Comparison of ENCODE assay signal across 12 cellular contexts in genomic region chr5:142059304-142059940, GRCh38. TPM values are rescaled to one million over a fixed set of nuclear protein-coding genes. Genes with fewer than 3 reads are reported as not detected.
DNase-seq lines count a peak whose midpoint lies in the region; ATAC-seq and TF ChIP-seq lines count a peak whose summit lies in the region.
"Had no signal": no experiment of that assay in that cellular context is flagged by ENCODE, and none has a peak within 500 bp of the region (broad histone marks: within the 10 kb centered on the region; RNA-seq: fewer than 3 reads in every experiment).

No MANE protein-coding gene starts in this region.

- H3K9me3 Mint-ChIP-seq in GM23338: no peaks in the 10 kb centered on the region; the same call in 2 of the 3 replicates

- ATAC-seq in GM23338 (peak; percentile 77), HG03520 (IDR thresholded peaks at IDR 0.05; ENCODE audit: unreplicated experiment) (no peak), GM21576 (IDR thresholded peaks at IDR 0.05; ENCODE audit: unreplicated experiment) (no peak)

- peaks cover 2% of the 10 kb centered on the region; the same call in 1 of the 2 replicates for H3F3A ChIP-seq in GM23338 (replicated peaks; ENCODE audit: low read depth)
- H3F3A ChIP-seq in PC-9 (ENCODE audit: insufficient read depth, low read depth): peaks cover 31% of the 10 kb centered on the region

- H3K36me3 Mint-ChIP-seq in GM23338 (ENCODE audit: low read depth): no peaks in the 10 kb centered on the region
- H3K36me3 Mint-ChIP-seq: activated naive CD8-positive, alpha-beta T cell had no signal

- H3K36me3 ChIP-seq in GM23338 (ENCODE audit: insufficient read depth) (no peaks in the 10 kb centered on the region), PC-9 (ENCODE audit: low read depth) (no peaks in the 10 kb centered on the region)

- H3K79me2 ChIP-seq in GM23338 (replicated peaks; ENCODE audit: insufficient read depth) (no peaks in the 10 kb centered on the region), PC-9 (ENCODE audit: low read depth) (no peaks in the 10 kb centered on the region)

- no peaks in the 10 kb centered on the region for H3K27me3 Mint-ChIP-seq in GM23338 (ENCODE audit: insufficient read depth, low read depth, poor library complexity)
- H3K27me3 Mint-ChIP-seq: activated naive CD8-positive, alpha-beta T cell had no signal

- H3K27ac Mint-ChIP-seq in GM23338: no peak overlapping the region
- H3K27ac Mint-ChIP-seq: activated naive CD8-positive, alpha-beta T cell had no signal

- peaks cover 24% of the 10 kb centered on the region for H3K4me1 ChIP-seq in GM23338 (ENCODE audit: insufficient read depth)
- peaks cover 34% of the 10 kb centered on the region for H3K4me1 ChIP-seq in PC-9 (replicated peaks; ENCODE audit: insufficient read depth)

- peak overlapping the region; percentile 86 for H2AFZ ChIP-seq in GM23338
- H2AFZ ChIP-seq in PC-9: no peak overlapping the region

- no peaks in the 10 kb centered on the region for H3K9me3 ChIP-seq in PC-9 (ENCODE audit: insufficient read depth, low read depth)

- H4K20me1 ChIP-seq in GM23338 (replicated peaks; ENCODE audit: insufficient read depth) (no peaks in the 10 kb centered on the region), PC-9 (ENCODE audit: insufficient read depth) (no peaks in the 10 kb centered on the region)

- DNase-seq in GM23338 (ENCODE audit: low spot score): peak; percentile 58
- DNase-seq in PC-9: no peak
- DNase-seq in fibroblast of peridontal ligament (ENCODE audit: extremely low read depth): peak; percentile 80
- peak; percentile 65 for DNase-seq in pons (ENCODE audit: low spot score)
- DNase-seq in NOMO-1 (lab: John Stamatoyannopoulos, UW; ENCODE audit: unreplicated experiment in 2 of 2): no peak
- DNase-seq: activated CD4-positive, alpha-beta T cell treated with anti-CD3 and anti-CD28 coated beads for 4 hours; DMS79 treated with DMSO at 0.1 percent for 48 hours; kidney glomerular epithelial cell had no signal

- TF ChIP-seq CTCF in GM23338 (conservative IDR thresholded peaks at IDR 0.05; ENCODE audit: low read depth in 2 of 2) (peak; percentile 50 to 67), PC-9 (conservative IDR thresholded peaks at IDR 0.05) (no peak)

- no TSS peak for BruUV-seq in PC-9 (replicated peaks; lab: Mats Ljungman, UMichigan)

- H3K27me3 ChIP-seq in GM23338 (ENCODE audit: insufficient read depth) (no peaks in the 10 kb centered on the region), PC-9 (ENCODE audit: insufficient read depth, low read depth) (no peaks in the 10 kb centered on the region)

- intact Hi-C loops in PC-9 (cut with micrococcal nuclease; ENCODE audit: unreplicated experiment): loop anchor here (2.0 kb wide), 1 partner anchor 45 kb away; no protein-coding TSS in a partner anchor

- H3K4me1 Mint-ChIP-seq in GM23338: peaks cover 28% of the 10 kb centered on the region

- H3K9me2 ChIP-seq in GM23338 (ENCODE audit: insufficient read depth): no peaks in the 10 kb centered on the region
- H3K9me2 ChIP-seq in PC-9 (ENCODE audit: insufficient read depth): no peaks in the 10 kb centered on the region

- H3K4me3 ChIP-seq in GM23338: no peak overlapping the region
- H3K4me3 ChIP-seq in PC-9: no peak overlapping the region

- H3K4me2 ChIP-seq in GM23338 (no peak overlapping the region), PC-9 (peak overlapping the region; percentile 29)

- H3K27ac ChIP-seq in GM23338 (ENCODE audit: low read depth) (no peak overlapping the region), PC-9 (peak overlapping the region; percentile 88)
- H3K27ac ChIP-seq: HL-60 had no signal

- POLR2A ChIA-PET in PC-9 (lab: Charles Lee; ENCODE audit: unreplicated experiment): no interaction called here

- H3K4me3 Mint-ChIP-seq in GM23338: no peak overlapping the region
- H3K4me3 Mint-ChIP-seq: activated naive CD8-positive, alpha-beta T cell had no signal

- CTCF ChIA-PET in PC-9 (lab: Charles Lee): no interaction called here

TF ChIP-seq in GM23338, 12 proteins besides CTCF, POLR2A, EP300 and RAD21:
- TF ChIP-seq POLR2AphosphoS5 (IDR thresholded peaks at IDR 0.05; ENCODE audit: low read depth) (no peak), REST (IDR thresholded peaks at IDR 0.05; ENCODE audit: unreplicated experiment) (no peak), ETS1 (IDR thresholded peaks at IDR 0.05) (no peak), JUNB (IDR thresholded peaks at IDR 0.05; ENCODE audit: unreplicated experiment) (no peak)
TF ChIP-seq in GM23338: peak in this region for 0.

RNA-seq across cellular contexts. Expression of gene GNPDA1, which starts 46.6 kb away (rescaled TPM):
- total RNA-seq in GM23338 (2014; rRNA removed; shearing (Covaris generic)): 117 and 149 TPM in 2 replicates
- polyA plus RNA-seq in GM23338 (2016; fragmentation: Nextera tagmentation; extraction: Ambion mirVana): 47.0 and 47.6 TPM in 2 replicates
- 46.5 and 54.1 TPM in 2 replicates for total RNA-seq in PC-9 (2021)

RNA-seq across cellular contexts. Expression of gene NDFIP1, which starts 49.2 kb away (rescaled TPM):
- 38.1 and 45.0 TPM in 2 replicates for total RNA-seq in GM23338 (2014; rRNA removed; shearing (Covaris generic))
- polyA plus RNA-seq in GM23338 (2016; fragmentation: Nextera tagmentation; extraction: Ambion mirVana): 21.9 and 24.3 TPM in 2 replicates
- total RNA-seq in PC-9 (2021): 40.7 and 40.9 TPM in 2 replicates

Comparison
In these comparisons a context has a peak if more than half of its experiments do, and no peak if none do; other contexts are left out.
1. DNase-seq: peak in GM23338 (single experiment), fibroblast of peridontal ligament (single experiment) and pons (single experiment); none in PC-9 (0 of 2) and NOMO-1 (0 of 2).